ENCODE assay signal across 1 cellular context in the genomic region with DNA sequence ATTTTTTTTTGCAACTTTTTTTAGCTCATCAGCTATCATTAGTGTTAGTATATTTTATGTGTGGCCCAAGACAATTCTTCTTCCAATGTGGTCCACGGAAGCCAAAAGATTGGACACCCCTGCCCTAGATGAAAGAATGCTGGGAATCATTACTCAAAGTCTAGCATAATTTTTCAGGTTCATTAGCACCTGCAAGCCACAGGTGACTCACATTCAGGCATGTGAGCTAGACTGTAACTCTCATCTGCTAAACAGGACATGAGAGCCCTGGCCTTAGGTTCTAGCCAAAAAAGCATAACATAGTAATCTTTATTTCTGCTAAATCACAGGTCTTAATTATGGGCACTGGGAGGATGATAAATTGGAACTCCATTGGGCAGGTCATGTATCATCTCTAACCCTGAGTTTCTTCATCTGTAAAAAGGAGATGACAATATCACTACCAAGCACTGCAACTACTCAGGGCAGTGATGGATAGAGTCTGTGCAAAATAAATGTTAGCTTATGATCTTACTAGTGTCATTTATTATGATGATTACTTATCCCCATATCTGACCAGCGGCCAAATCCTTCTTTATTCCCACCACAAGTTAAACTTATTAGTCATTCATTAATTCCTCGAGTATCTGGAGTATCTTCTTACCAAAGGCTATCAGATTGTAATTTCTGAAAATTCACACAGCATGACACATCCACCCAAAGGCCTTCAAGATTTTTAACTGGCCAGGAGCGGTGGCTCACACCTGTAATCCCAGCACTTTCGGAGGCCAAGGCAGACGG.
TF ChIP-seq lines count a peak whose summit lies in the region.

No MANE protein-coding gene starts in this region.

TF ChIP-seq in IMR-90, 13 proteins besides CTCF, POLR2A, EP300 and RAD21:
- no peak for TF ChIP-seq FOS (IDR thresholded peaks at IDR 0.05; ENCODE audit: low read depth, low read length)
- no peak for TF ChIP-seq SMC3 (IDR thresholded peaks at IDR 0.05; ENCODE audit: low read depth, low read length)
- no peak for TF ChIP-seq CEBPB (IDR thresholded peaks at IDR 0.05; ENCODE audit: low read depth, low read length)
- TF ChIP-seq MAZ (IDR thresholded peaks at IDR 0.05; ENCODE audit: borderline replicate concordance, low read depth, low read length) = no peak
- TF ChIP-seq CHD1 (IDR thresholded peaks at IDR 0.05; ENCODE audit: low read depth, low read length) = no peak
- TF ChIP-seq NFE2L2 (IDR thresholded peaks at IDR 0.05; ENCODE audit: low read depth, low read length) = no peak
- no peak for TF ChIP-seq BHLHE40 (IDR thresholded peaks at IDR 0.05; ENCODE audit: low read depth, low read length)
- TF ChIP-seq, protein P1, sequence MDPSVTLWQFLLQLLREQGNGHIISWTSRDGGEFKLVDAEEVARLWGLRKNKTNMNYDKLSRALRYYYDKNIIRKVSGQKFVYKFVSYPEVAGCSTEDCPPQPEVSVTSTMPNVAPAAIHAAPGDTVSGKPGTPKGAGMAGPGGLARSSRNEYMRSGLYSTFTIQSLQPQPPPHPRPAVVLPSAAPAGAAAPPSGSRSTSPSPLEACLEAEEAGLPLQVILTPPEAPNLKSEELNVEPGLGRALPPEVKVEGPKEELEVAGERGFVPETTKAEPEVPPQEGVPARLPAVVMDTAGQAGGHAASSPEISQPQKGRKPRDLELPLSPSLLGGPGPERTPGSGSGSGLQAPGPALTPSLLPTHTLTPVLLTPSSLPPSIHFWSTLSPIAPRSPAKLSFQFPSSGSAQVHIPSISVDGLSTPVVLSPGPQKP (IDR thresholded peaks at IDR 0.05; ENCODE audit: borderline replicate concordance, low read depth, low read length) = no peak
- TF ChIP-seq RFX5 (IDR thresholded peaks at IDR 0.05; ENCODE audit: low read depth, low read length) = no peak
- no peak for TF ChIP-seq RCOR1 (IDR thresholded peaks at IDR 0.05; ENCODE audit: insufficient replicate concordance, low read length)
- no peak for TF ChIP-seq MAFK (IDR thresholded peaks at IDR 0.05; ENCODE audit: low read depth, low read length)
